ENCODE assay signal across 15 cellular contexts in genomic region chr6:7073082-7073783, GRCh38. TPM values are rescaled to one million over a fixed set of nuclear protein-coding genes. Genes with fewer than 3 reads are reported as not detected.
DNase-seq lines count a peak whose midpoint lies in the region; ATAC-seq, FAIRE-seq and TF ChIP-seq lines count a peak whose summit lies in the region.
"Had no signal": no experiment of that assay in that cellular context is flagged by ENCODE, and none has a peak within 500 bp of the region (broad histone marks: within the 10 kb centered on the region; RNA-seq: fewer than 3 reads in every experiment).

No MANE protein-coding gene starts in this region.

- no peaks in the 10 kb centered on the region for H3K27me3 Mint-ChIP-seq in stimulated activated memory B cell treated with anti-CD40 and anti-IgM and Interleukin-4, amounts not matched to agents 10 μg/mL and 1 μg/mL and 100 μg/mL, for 72 hours

- peak overlapping the region; percentile 37 to 69 (median 58) for H3K27ac ChIP-seq in adrenal gland
- H3K27ac ChIP-seq: PC-9 had no signal

- no peaks in the 10 kb centered on the region for H3K36me3 ChIP-seq in adrenal gland (replicated peaks in 1 of 2)
- H3K36me3 ChIP-seq: heart right ventricle, transverse colon had no signal

- POLR2A ChIA-PET in HEK293T (lab: Yijun Ruan, JAX) = no interaction called here

- peaks cover 0 to 8% of the 10 kb centered on the region in 2 donors for H3K4me1 ChIP-seq in adrenal gland (replicated peaks in 1 of 2)

- H3K4me3 Mint-ChIP-seq in stimulated activated memory B cell treated with anti-CD40 and anti-IgM and Interleukin-4, amounts not matched to agents 10 μg/mL and 1 μg/mL and 100 μg/mL, for 72 hours = peak overlapping the region; percentile 12
- H3K4me3 Mint-ChIP-seq: neural crest cell had no signal

- H3K4me3 ChIP-seq in adrenal gland = peak overlapping the region in 1 of 4 donors; percentile 0
- H3K4me3 ChIP-seq: heart right ventricle, PC-9, transverse colon had no signal

- TF ChIP-seq CTCF in adrenal gland (IDR thresholded peaks at IDR 0.05) = no peak

- WGBS in adrenal gland, 4 donors = 44 to 51% (median 48%) methylated on average over 10 of the region's 10 CpGs

- no peaks in the 10 kb centered on the region for H3K9me3 ChIP-seq in adrenal gland (replicated peaks in 1 of 3)
- H3K9me3 ChIP-seq: heart right ventricle, transverse colon had no signal

- no peaks in the 10 kb centered on the region for H3K36me3 Mint-ChIP-seq in stimulated activated memory B cell treated with anti-CD40 and anti-IgM and Interleukin-4, amounts not matched to agents 10 μg/mL and 1 μg/mL and 100 μg/mL, for 72 hours

- ATAC-seq in HG02884 (IDR thresholded peaks at IDR 0.05; ENCODE audit: unreplicated experiment) (peak; percentile 33), HG03159 (IDR thresholded peaks at IDR 0.05; ENCODE audit: unreplicated experiment) (no peak)
- no peak for ATAC-seq in stimulated activated memory B cell treated with anti-CD40 and anti-IgM and Interleukin-4, amounts not matched to agents 10 μg/mL and 1 μg/mL and 100 μg/mL, for 72 hours

- CTCF ChIA-PET in HEK293T (lab: Yijun Ruan, JAX) = interaction anchor here (0.6 kb wide), 1 partner anchor 285 kb away, joined by 5 read pairs; no protein-coding TSS in a partner anchor

- no peak for TF ChIP-seq POLR2A in adrenal gland (IDR thresholded peaks at IDR 0.05)

- H3K27ac Mint-ChIP-seq in stimulated activated memory B cell treated with anti-CD40 and anti-IgM and Interleukin-4, amounts not matched to agents 10 μg/mL and 1 μg/mL and 100 μg/mL, for 72 hours = peak overlapping the region; percentile 84

- intact Hi-C loops in adrenal gland (cut with DNase I) = no loop called here

- peak; percentile 74 for FAIRE-seq in GM19239 (lab: Jason Lieb, UNC)
- FAIRE-seq: D721Med, endothelial cell of umbilical vein, small intestine had no signal

- peaks cover 17% of the 10 kb centered on the region for H3K4me1 Mint-ChIP-seq in stimulated activated memory B cell treated with anti-CD40 and anti-IgM and Interleukin-4, amounts not matched to agents 10 μg/mL and 1 μg/mL and 100 μg/mL, for 72 hours
- H3K4me1 Mint-ChIP-seq: neural crest cell had no signal

- DNase-seq in GM19239 (ENCODE audit: insufficient read length, low spot score) = no peak
- DNase-seq in adrenal gland = peak in 5 of 7 donors; percentile 39 to 62 (median 48)
- DNase-seq in HEK293T (ENCODE audit: extremely low spot score) = no peak
- DNase-seq in NOMO-1 (lab: John Stamatoyannopoulos, UW; ENCODE audit: unreplicated experiment in 2 of 2) = no peak
- DNase-seq: NCI-H2171 treated with DMSO at 0.1 percent for 48 hours, PC-9 had no signal

- no peaks in the 10 kb centered on the region for H3K9me3 Mint-ChIP-seq in stimulated activated memory B cell treated with anti-CD40 and anti-IgM and Interleukin-4, amounts not matched to agents 10 μg/mL and 1 μg/mL and 100 μg/mL, for 72 hours
- H3K9me3 Mint-ChIP-seq: neural crest cell had no signal

- H3K27me3 ChIP-seq in adrenal gland = no peaks in the 10 kb centered on the region
- H3K27me3 ChIP-seq: heart right ventricle, transverse colon had no signal

TF ChIP-seq in HEK293T, 16 proteins besides CTCF, POLR2A, EP300 and RAD21:
- TF ChIP-seq FOXM1 (IDR thresholded peaks at IDR 0.05; ENCODE audit: borderline replicate concordance) (no peak), HDGF (IDR thresholded peaks at IDR 0.05; ENCODE audit: borderline replicate concordance) (no peak), SP1 (IDR thresholded peaks at IDR 0.05) (no peak), BHLHE40 (IDR thresholded peaks at IDR 0.05; ENCODE audit: borderline replicate concordance) (no peak), TARDBP (IDR thresholded peaks at IDR 0.05) (no peak), NFRKB (IDR thresholded peaks at IDR 0.05) (no peak), FOXK2 (IDR thresholded peaks at IDR 0.05) (no peak)
TF ChIP-seq in HEK293T: peak in this region for 0.

RNA-seq across cellular contexts. Expression of gene RREB1, which starts 34.5 kb away (rescaled TPM):
- total RNA-seq in adrenal gland = 10 to 100 TPM; 45.9 to 79.5 (median 58.3) TPM
- 10 to 100 TPM in 2 of 3 donors, 1 to 10 TPM in 1; 8.0 to 24.2 (median 20.6) TPM for polyA plus RNA-seq in adrenal gland

Comparison
In these comparisons a context has a peak if more than half of its experiments do, and no peak if none do; other contexts are left out.
1. DNase-seq: peak in adrenal gland (5 of 7); none in GM19239 (single experiment), HEK293T (single experiment) and NOMO-1 (0 of 2).